Comparison of ENCODE assay signal across 29 cellular contexts in genomic region chr3:60788185-60788584, GRCh38.
"Had no signal": no experiment of that assay in that cellular context is flagged by ENCODE, and none has a peak within 500 bp of the region (broad histone marks: within the 10 kb centered on the region; RNA-seq: fewer than 3 reads in every experiment).

No MANE protein-coding gene starts in this region.

- H3K4me1 ChIP-seq: colonic mucosa, esophagus muscularis mucosa, esophagus squamous epithelium, foreskin keratinocyte, gastrocnemius medialis, gastroesophageal sphincter, heart left ventricle, heart right ventricle had no signal

- ATAC-seq: effector memory CD8-positive, alpha-beta T cell; esophagus mucosa; foreskin keratinocyte; gastrocnemius medialis; gastroesophageal sphincter; heart left ventricle; heart right ventricle had no signal

- H3K27me3 ChIP-seq: colonic mucosa, dorsolateral prefrontal cortex, esophagus muscularis mucosa, esophagus squamous epithelium, foreskin keratinocyte, gastrocnemius medialis, gastroesophageal sphincter, heart left ventricle, heart right ventricle had no signal

- H3K27ac Mint-ChIP-seq: dendritic cell treated with granulocyte-macrophage colony-stimulating factor and Interleukin-4, amounts not matched to agents 40 ng/mL and 50 ng/mL, for 4 days; effector memory CD8-positive, alpha-beta T cell; endodermal cell had no signal

- H3K27ac ChIP-seq: colonic mucosa, coronary artery, dorsolateral prefrontal cortex, epithelial cell of prostate, esophagus muscularis mucosa, esophagus squamous epithelium, foreskin keratinocyte, gastrocnemius medialis, gastroesophageal sphincter, heart left ventricle, heart right ventricle had no signal

- H3K4me3 Mint-ChIP-seq: dendritic cell treated with granulocyte-macrophage colony-stimulating factor and Interleukin-4, amounts not matched to agents 40 ng/mL and 50 ng/mL, for 4 days; effector memory CD8-positive, alpha-beta T cell; endodermal cell had no signal

- H3K36me3 ChIP-seq: colonic mucosa, esophagus muscularis mucosa, esophagus squamous epithelium, gastrocnemius medialis, gastroesophageal sphincter, heart left ventricle, heart right ventricle had no signal

- DNase-seq: colonic mucosa; cortex of kidney; dermis blood vessel endothelial cell; dorsolateral prefrontal cortex; effector CD4-positive, alpha-beta T cell; effector CD8-positive, alpha-beta T cell; effector memory CD4-positive, alpha-beta T cell; effector memory CD8-positive, alpha-beta T cell; endodermal cell; erythroblast; esophagus squamous epithelium; foreskin fibroblast; foreskin keratinocyte; foreskin melanocyte; gastrocnemius medialis; glutamatergic neuron; head of caudate nucleus; heart left ventricle; heart right ventricle had no signal

- FAIRE-seq: colon, endometrium, endothelial cell of umbilical vein, frontal cortex had no signal

- H3K4me3 ChIP-seq: colonic mucosa, coronary artery, dorsolateral prefrontal cortex, esophagus muscularis mucosa, esophagus squamous epithelium, gastrocnemius medialis, gastroesophageal sphincter, heart left ventricle, heart right ventricle had no signal

- H3K9me3 ChIP-seq: colonic mucosa, esophagus muscularis mucosa, gastrocnemius medialis, gastroesophageal sphincter, heart left ventricle had no signal
